Comparison of ENCODE assay signal across 1 cellular context in the genomic region with DNA sequence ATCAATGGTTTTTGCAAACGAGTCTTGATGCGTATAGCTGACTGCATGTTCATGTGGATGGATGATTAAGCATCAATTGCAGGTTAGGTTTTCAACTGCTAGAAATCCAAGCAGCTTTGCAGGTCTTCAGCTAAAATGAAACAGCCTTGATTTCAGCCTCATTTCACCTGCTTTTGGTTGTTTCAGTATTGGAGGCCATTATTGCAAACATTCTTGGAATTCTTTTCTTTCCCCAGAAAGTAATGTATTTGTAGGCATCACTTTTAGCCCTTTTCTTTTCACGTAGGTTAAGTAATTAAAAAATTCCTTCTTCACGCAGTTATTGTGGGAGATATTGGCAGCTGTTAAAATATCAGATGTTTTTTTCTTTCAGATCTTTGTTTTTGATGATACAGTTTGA.
TF ChIP-seq lines count a peak whose summit lies in the region.

No MANE protein-coding gene starts in this region.

TF ChIP-seq in HepG2, 621 proteins besides CTCF, POLR2A, EP300 and RAD21:
- TF ChIP-seq ZIK1 (CRISPR knock-in tag; IDR thresholded peaks at IDR 0.05; ENCODE audit: borderline replicate concordance, low read depth), result no peak
- TF ChIP-seq, protein P1, sequence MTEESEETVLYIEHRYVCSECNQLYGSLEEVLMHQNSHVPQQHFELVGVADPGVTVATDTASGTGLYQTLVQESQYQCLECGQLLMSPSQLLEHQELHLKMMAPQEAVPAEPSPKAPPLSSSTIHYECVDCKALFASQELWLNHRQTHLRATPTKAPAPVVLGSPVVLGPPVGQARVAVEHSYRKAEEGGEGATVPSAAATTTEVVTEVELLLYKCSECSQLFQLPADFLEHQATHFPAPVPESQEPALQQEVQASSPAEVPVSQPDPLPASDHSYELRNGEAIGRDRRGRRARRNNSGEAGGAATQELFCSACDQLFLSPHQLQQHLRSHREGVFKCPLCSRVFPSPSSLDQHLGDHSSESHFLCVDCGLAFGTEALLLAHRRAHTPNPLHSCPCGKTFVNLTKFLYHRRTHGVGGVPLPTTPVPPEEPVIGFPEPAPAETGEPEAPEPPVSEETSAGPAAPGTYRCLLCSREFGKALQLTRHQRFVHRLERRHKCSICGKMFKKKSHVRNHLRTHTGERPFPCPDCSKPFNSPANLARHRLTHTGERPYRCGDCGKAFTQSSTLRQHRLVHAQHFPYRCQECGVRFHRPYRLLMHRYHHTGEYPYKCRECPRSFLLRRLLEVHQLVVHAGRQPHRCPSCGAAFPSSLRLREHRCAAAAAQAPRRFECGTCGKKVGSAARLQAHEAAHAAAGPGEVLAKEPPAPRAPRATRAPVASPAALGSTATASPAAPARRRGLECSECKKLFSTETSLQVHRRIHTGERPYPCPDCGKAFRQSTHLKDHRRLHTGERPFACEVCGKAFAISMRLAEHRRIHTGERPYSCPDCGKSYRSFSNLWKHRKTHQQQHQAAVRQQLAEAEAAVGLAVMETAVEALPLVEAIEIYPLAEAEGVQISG (CRISPR knock-in tag; IDR thresholded peaks at IDR 0.05), result no peak
- no peak for TF ChIP-seq ZKSCAN5 (CRISPR knock-in tag; IDR thresholded peaks at IDR 0.05)
- TF ChIP-seq PAX8 (CRISPR knock-in tag; IDR thresholded peaks at IDR 0.05; ENCODE audit: borderline replicate concordance), result no peak
- TF ChIP-seq ZNF790 (CRISPR knock-in tag; IDR thresholded peaks at IDR 0.05; ENCODE audit: borderline replicate concordance), result no peak
- no peak for TF ChIP-seq NR1H2 (CRISPR knock-in tag; IDR thresholded peaks at IDR 0.05; ENCODE audit: borderline replicate concordance, low read depth)
- TF ChIP-seq RAD51 (IDR thresholded peaks at IDR 0.05; ENCODE audit: borderline replicate concordance), result no peak
- TF ChIP-seq HINFP (CRISPR knock-in tag; IDR thresholded peaks at IDR 0.05; ENCODE audit: low read depth), result no peak
- no peak for TF ChIP-seq ZNF772 (CRISPR knock-in tag; IDR thresholded peaks at IDR 0.05)
- TF ChIP-seq ZNF503 (CRISPR knock-in tag; IDR thresholded peaks at IDR 0.05), result no peak
- TF ChIP-seq ZMAT3 (CRISPR knock-in tag; conservative IDR thresholded peaks at IDR 0.05), result no peak
- no peak for TF ChIP-seq ZNF121 (CRISPR knock-in tag; IDR thresholded peaks at IDR 0.05)
- TF ChIP-seq, protein P2, sequence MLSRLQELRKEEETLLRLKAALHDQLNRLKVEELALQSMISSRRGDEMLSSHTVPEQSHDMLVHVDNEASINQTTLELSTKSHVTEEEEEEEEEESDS (CRISPR knock-in tag; IDR thresholded peaks at IDR 0.05; ENCODE audit: borderline replicate concordance), result no peak
